In the genomic region with DNA sequence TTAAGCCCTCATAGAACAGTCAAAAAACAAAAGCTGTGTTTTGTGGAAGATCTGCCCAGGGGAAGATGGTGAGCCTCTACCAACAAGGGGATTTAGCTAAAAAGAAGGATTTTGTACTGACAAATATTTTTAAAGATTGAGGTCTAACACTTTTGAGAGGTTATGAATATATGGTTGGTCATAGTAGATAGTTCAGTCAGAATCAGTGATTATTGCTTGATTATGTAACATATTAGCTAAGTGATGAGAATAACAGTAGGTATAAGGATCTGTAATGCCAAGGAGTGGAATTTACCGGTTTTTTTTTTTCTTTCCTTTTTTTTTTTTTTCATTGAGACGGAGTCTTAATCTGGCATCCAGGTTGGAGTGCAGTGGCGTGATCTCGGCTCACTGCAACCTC, we compare ENCODE assay signal across 22 cellular contexts.
DNase-seq lines count a peak whose midpoint lies in the region; ATAC-seq, FAIRE-seq and TF ChIP-seq lines count a peak whose summit lies in the region.
"Had no signal": no experiment of that assay in that cellular context is flagged by ENCODE, and none has a peak within 500 bp of the region (broad histone marks: within the 10 kb centered on the region; RNA-seq: fewer than 3 reads in every experiment).

No MANE protein-coding gene starts in this region.

- intact Hi-C loops in activated CD4-positive, alpha-beta T cell treated with anti-CD3 and anti-CD28 coated beads for 36 hours (cut with DNase I, micrococcal nuclease) = no loop called here
- intact Hi-C loops in activated CD4-positive, alpha-beta T cell treated with anti-CD3 and anti-CD28 coated beads, Interleukin-2, amount 10 ng/mL, durations not matched to agents 24 days and 14 days (cut with micrococcal nuclease) = loop anchor here (5.0 kb wide), 1 partner anchor 34 kb away; no protein-coding TSS in a partner anchor
- intact Hi-C loops in natural killer cell (cut with micrococcal nuclease) = no loop called here

- no peaks in the 10 kb centered on the region for H3K9me3 Mint-ChIP-seq in activated CD4-positive, alpha-beta T cell treated with anti-CD3 and anti-CD28 coated beads for 36 hours (ENCODE audit: low read depth)
- no peaks in the 10 kb centered on the region for H3K9me3 Mint-ChIP-seq in activated CD4-positive, alpha-beta T cell treated with anti-CD3 and anti-CD28 coated beads, Interleukin-2, amount 10 ng/mL, durations not matched to agents 24 days and 14 days
- H3K9me3 Mint-ChIP-seq in natural killer cell (no peaks in the 10 kb centered on the region), chondrocyte (ENCODE audit: low read depth) (no peaks in the 10 kb centered on the region)
- H3K9me3 Mint-ChIP-seq in natural killer cell treated with Interleukin-12 subunit alpha and Interleukin-12 subunit beta and Interleukin-15 and Interleukin-18, amount 100 ng/mL, for 72 hours = no peaks in the 10 kb centered on the region
- no peaks in the 10 kb centered on the region for H3K9me3 Mint-ChIP-seq in stimulated activated naive B cell treated with anti-CD40 and anti-IgM and Interleukin-4, amounts not matched to agents 10 μg/mL and 1 μg/mL and 100 μg/mL, for 72 hours
- H3K9me3 Mint-ChIP-seq: IgD-negative memory B cell had no signal

- TF ChIP-seq CTCF in natural killer cell (IDR thresholded peaks at IDR 0.05) (no peak), chondrocyte (IDR thresholded peaks at IDR 0.05) (no peak)

- POLR2A ChIA-PET in activated CD4-positive, alpha-beta T cell treated with anti-CD3 and anti-CD28 coated beads for 36 hours (lab: Charles Lee) = interaction anchor here (0.6 kb wide), 2 partner anchors 18 to 30 kb away, joined by 3 to 7 read pairs; no protein-coding TSS in a partner anchor

- H3K27ac Mint-ChIP-seq in activated CD4-positive, alpha-beta T cell treated with anti-CD3 and anti-CD28 coated beads for 36 hours = peak overlapping the region; percentile 34
- no peak overlapping the region for H3K27ac Mint-ChIP-seq in activated CD4-positive, alpha-beta T cell treated with anti-CD3 and anti-CD28 coated beads, Interleukin-2, amount 10 ng/mL, durations not matched to agents 24 days and 14 days
- H3K27ac Mint-ChIP-seq in natural killer cell (peak overlapping the region; percentile 20 to 56), chondrocyte (ENCODE audit: unreplicated experiment) (peak overlapping the region; percentile 38)
- H3K27ac Mint-ChIP-seq in natural killer cell treated with Interleukin-12 subunit alpha and Interleukin-12 subunit beta and Interleukin-15 and Interleukin-18, amount 100 ng/mL, for 72 hours = no peak overlapping the region
- peak overlapping the region; percentile 37 for H3K27ac Mint-ChIP-seq in stimulated activated naive B cell treated with anti-CD40 and anti-IgM and Interleukin-4, amounts not matched to agents 10 μg/mL and 1 μg/mL and 100 μg/mL, for 72 hours

- H3K4me3 Mint-ChIP-seq in activated CD4-positive, alpha-beta T cell treated with anti-CD3 and anti-CD28 coated beads for 36 hours = no peak overlapping the region
- H3K4me3 Mint-ChIP-seq in activated CD4-positive, alpha-beta T cell treated with anti-CD3 and anti-CD28 coated beads, Interleukin-2, amount 10 ng/mL, durations not matched to agents 24 days and 14 days = no peak overlapping the region
- no peak overlapping the region for H3K4me3 Mint-ChIP-seq in natural killer cell
- no peak overlapping the region for H3K4me3 Mint-ChIP-seq in natural killer cell treated with Interleukin-12 subunit alpha and Interleukin-12 subunit beta and Interleukin-15 and Interleukin-18, amount 100 ng/mL, for 72 hours
- H3K4me3 Mint-ChIP-seq in chondrocyte (ENCODE audit: unreplicated experiment) = no peak overlapping the region
- H3K4me3 Mint-ChIP-seq in stimulated activated naive B cell treated with anti-CD40 and anti-IgM and Interleukin-4, amounts not matched to agents 10 μg/mL and 1 μg/mL and 100 μg/mL, for 72 hours = no peak overlapping the region
- H3K4me3 Mint-ChIP-seq: IgD-negative memory B cell had no signal

- ATAC-seq in activated CD4-positive, alpha-beta T cell treated with anti-CD3 and anti-CD28 coated beads for 36 hours = no peak
- ATAC-seq in natural killer cell = no peak
- ATAC-seq in natural killer cell treated with Interleukin-12 subunit alpha and Interleukin-12 subunit beta and Interleukin-15 and Interleukin-18, amount 100 ng/mL, for 72 hours = no peak
- no peak for ATAC-seq in stimulated activated naive B cell treated with anti-CD40 and anti-IgM and Interleukin-4, amounts not matched to agents 10 μg/mL and 1 μg/mL and 100 μg/mL, for 72 hours (replicated peaks)
- ATAC-seq: HCT116, Panc1 had no signal

- no peak for FAIRE-seq in GM19239 (lab: Jason Lieb, UNC)
- FAIRE-seq: G401.6, GM12892 had no signal

- no peaks in the 10 kb centered on the region for H3K27me3 Mint-ChIP-seq in activated CD4-positive, alpha-beta T cell treated with anti-CD3 and anti-CD28 coated beads for 36 hours
- H3K27me3 Mint-ChIP-seq in activated CD4-positive, alpha-beta T cell treated with anti-CD3 and anti-CD28 coated beads, Interleukin-2, amount 10 ng/mL, durations not matched to agents 24 days and 14 days = no peaks in the 10 kb centered on the region
- no peaks in the 10 kb centered on the region for H3K27me3 Mint-ChIP-seq in natural killer cell (ENCODE audit: low read depth in 2 of 2)
- H3K27me3 Mint-ChIP-seq in natural killer cell treated with Interleukin-12 subunit alpha and Interleukin-12 subunit beta and Interleukin-15 and Interleukin-18, amount 100 ng/mL, for 72 hours = no peaks in the 10 kb centered on the region
- no peaks in the 10 kb centered on the region for H3K27me3 Mint-ChIP-seq in chondrocyte (ENCODE audit: low read depth)
- no peaks in the 10 kb centered on the region for H3K27me3 Mint-ChIP-seq in stimulated activated naive B cell treated with anti-CD40 and anti-IgM and Interleukin-4, amounts not matched to agents 10 μg/mL and 1 μg/mL and 100 μg/mL, for 72 hours
- H3K27me3 Mint-ChIP-seq: IgD-negative memory B cell had no signal

- no peak for DNase-seq in activated CD4-positive, alpha-beta T cell treated with anti-CD3 and anti-CD28 coated beads for 36 hours
- no peak for DNase-seq in activated CD4-positive, alpha-beta T cell treated with anti-CD3 and anti-CD28 coated beads, Interleukin-2, amount 10 ng/mL, durations not matched to agents 24 days and 14 days
- DNase-seq in natural killer cell (no peak), chondrocyte (ENCODE audit: low spot score) (no peak), GM19239 (ENCODE audit: insufficient read length, low spot score) (no peak)
- no peak for DNase-seq in natural killer cell treated with Interleukin-12 subunit alpha and Interleukin-12 subunit beta and Interleukin-15 and Interleukin-18, amount 100 ng/mL, for 72 hours (ENCODE audit: low spot score)
- no peak for DNase-seq in stimulated activated naive B cell treated with anti-CD40 and anti-IgM and Interleukin-4, amounts not matched to agents 10 μg/mL and 1 μg/mL and 100 μg/mL, for 72 hours
- DNase-seq in activated CD4-positive, alpha-beta T cell treated with anti-CD3 and anti-CD28 coated beads, Interleukin-2, amount 50 U/mL, for 4 hours = no peak
- DNase-seq: AML-193, C1 segment of cervical spinal cord, GOT3, NCI-H1105, NCI-H146, NCI-H2029, NCI-H226, NCI-H510A treated with DMSO at 0.1 percent for 48 hours, NCI-H748 treated with DMSO at 0.1 percent for 48 hours had no signal

- CTCF ChIA-PET in activated CD4-positive, alpha-beta T cell treated with anti-CD3 and anti-CD28 coated beads for 36 hours (lab: Charles Lee) = interaction anchor here (0.6 kb wide), 1 partner anchor 397 kb away, joined by 3 read pairs; no protein-coding TSS in a partner anchor

- H3K4me1 Mint-ChIP-seq in activated CD4-positive, alpha-beta T cell treated with anti-CD3 and anti-CD28 coated beads for 36 hours = peaks cover 36% of the 10 kb centered on the region
- H3K4me1 Mint-ChIP-seq in activated CD4-positive, alpha-beta T cell treated with anti-CD3 and anti-CD28 coated beads, Interleukin-2, amount 10 ng/mL, durations not matched to agents 24 days and 14 days = peaks cover 22% of the 10 kb centered on the region
- H3K4me1 Mint-ChIP-seq in natural killer cell (peaks cover 28 to 51% of the 10 kb centered on the region in 2 donors), chondrocyte (ENCODE audit: low read depth) (peaks cover 30% of the 10 kb centered on the region)
- peaks cover 24 to 39% of the 10 kb centered on the region in 2 donors for H3K4me1 Mint-ChIP-seq in natural killer cell treated with Interleukin-12 subunit alpha and Interleukin-12 subunit beta and Interleukin-15 and Interleukin-18, amount 100 ng/mL, for 72 hours (ENCODE audit: low read depth in 2 of 2)
- H3K4me1 Mint-ChIP-seq in stimulated activated naive B cell treated with anti-CD40 and anti-IgM and Interleukin-4, amounts not matched to agents 10 μg/mL and 1 μg/mL and 100 μg/mL, for 72 hours = peaks cover 9 to 36% of the 10 kb centered on the region in 2 donors

- H3K36me3 Mint-ChIP-seq in activated CD4-positive, alpha-beta T cell treated with anti-CD3 and anti-CD28 coated beads for 36 hours (ENCODE audit: low read depth) = peaks cover 36% of the 10 kb centered on the region
- peaks cover 37% of the 10 kb centered on the region for H3K36me3 Mint-ChIP-seq in activated CD4-positive, alpha-beta T cell treated with anti-CD3 and anti-CD28 coated beads, Interleukin-2, amount 10 ng/mL, durations not matched to agents 24 days and 14 days (ENCODE audit: low read depth)
- H3K36me3 Mint-ChIP-seq in natural killer cell (no peaks in the 10 kb centered on the region), chondrocyte (ENCODE audit: low read depth) (peaks cover 5% of the 10 kb centered on the region)
- H3K36me3 Mint-ChIP-seq in natural killer cell treated with Interleukin-12 subunit alpha and Interleukin-12 subunit beta and Interleukin-15 and Interleukin-18, amount 100 ng/mL, for 72 hours = peaks cover 4% of the 10 kb centered on the region
- H3K36me3 Mint-ChIP-seq in stimulated activated naive B cell treated with anti-CD40 and anti-IgM and Interleukin-4, amounts not matched to agents 10 μg/mL and 1 μg/mL and 100 μg/mL, for 72 hours = peaks cover 17 to 44% of the 10 kb centered on the region in 2 donors

Comparison
In these comparisons a context has a peak if more than half of its experiments do, and no peak if none do; other contexts are left out.
1. H3K27ac Mint-ChIP-seq: peak in activated CD4-positive, alpha-beta T cell treated with anti-CD3 and anti-CD28 coated beads for 36 hours (single experiment), natural killer cell (2 of 2), chondrocyte (single experiment) and stimulated activated naive B cell treated with anti-CD40 and anti-IgM and Interleukin-4, amounts not matched to agents 10 μg/mL and 1 μg/mL and 100 μg/mL, for 72 hours (single experiment); none in activated CD4-positive, alpha-beta T cell treated with anti-CD3 and anti-CD28 coated beads, Interleukin-2, amount 10 ng/mL, durations not matched to agents 24 days and 14 days (single experiment) and natural killer cell treated with Interleukin-12 subunit alpha and Interleukin-12 subunit beta and Interleukin-15 and Interleukin-18, amount 100 ng/mL, for 72 hours (0 of 2).